ENCODE assay signal across 20 cellular contexts in the genomic region with DNA sequence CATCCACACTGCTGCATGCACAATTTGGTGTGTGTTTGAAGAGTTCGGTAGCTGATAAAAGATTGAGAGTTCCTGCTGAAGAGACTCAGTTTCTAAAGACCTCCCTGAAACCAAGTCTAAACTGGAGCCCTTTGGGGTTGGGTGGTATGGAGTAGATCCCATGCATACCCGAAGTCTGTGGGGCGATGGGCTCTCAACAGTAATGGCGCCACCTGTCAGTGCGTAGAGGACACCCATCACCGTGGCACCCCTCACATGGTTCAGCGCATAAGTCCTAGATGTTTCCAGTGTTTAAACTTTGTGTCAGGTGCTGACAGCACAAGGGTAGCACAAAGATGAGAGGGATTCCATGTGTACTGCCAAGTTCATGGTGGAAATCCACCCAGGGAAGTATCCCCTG.
DNase-seq lines count a peak whose midpoint lies in the region; ATAC-seq and TF ChIP-seq lines count a peak whose summit lies in the region.
"Had no signal": no experiment of that assay in that cellular context is flagged by ENCODE, and none has a peak within 500 bp of the region (broad histone marks: within the 10 kb centered on the region; RNA-seq: fewer than 3 reads in every experiment).

No MANE protein-coding gene starts in this region.

- H3K18ac ChIP-seq in trophoblast cell (ENCODE audit: low read length) = no peak overlapping the region

- no peak overlapping the region for H4K12ac ChIP-seq in trophoblast cell (ENCODE audit: low read depth, low read length)

- H3K27ac Mint-ChIP-seq in activated B cell treated with CpG ODN at 0.5 μM for 24 hours = peak overlapping the region; percentile 82
- peak overlapping the region in 5 of 6 donors; percentile 85 to 96 (median 89) for H3K27ac Mint-ChIP-seq in naive B cell
- no peak overlapping the region for H3K27ac Mint-ChIP-seq in CD14-positive monocyte

- H3K36me3 Mint-ChIP-seq in activated B cell treated with CpG ODN at 0.5 μM for 24 hours (ENCODE audit: low read depth) (peaks cover 27% of the 10 kb centered on the region), naive B cell (peaks cover under 1 to 8% of the 10 kb centered on the region in 2 donors), CD14-positive monocyte (no peaks in the 10 kb centered on the region)

- no peak overlapping the region for H3K4ac ChIP-seq in trophoblast cell (ENCODE audit: low read depth, low read length)

- H3K23ac ChIP-seq in trophoblast cell (ENCODE audit: low read length) = no peak overlapping the region

- H3K4me2 ChIP-seq in DND-41 (ENCODE audit: insufficient read depth, low read length) (no peak overlapping the region), Loucy (ENCODE audit: low read depth, low read length, poor library complexity, severe bottlenecking) (no peak overlapping the region), trophoblast cell (ENCODE audit: low read length) (no peak overlapping the region)
- H3K4me2 ChIP-seq: PC-9 had no signal

- intact Hi-C loops in activated B cell treated with CpG ODN at 0.5 μM for 24 hours (cut with micrococcal nuclease) (no loop called here), CD14-positive monocyte (cut with micrococcal nuclease) (no loop called here), transverse colon (cut with DNase I; ENCODE audit: low total_unique reads) (no loop called here)

- WGBS in trophoblast cell (ENCODE audit: extremely low coverage, insufficient coverage, insufficient read length) = no CpG with 5 or more reads among the region's 7 CpGs
- WGBS in transverse colon (ENCODE audit: low coverage in 1 of 2), 2 donors = 96% methylated on average over 7 of the region's 7 CpGs; no CpG with 5 or more reads in 1 of the 2 donors

- TF ChIP-seq POLR2A in transverse colon (IDR thresholded peaks at IDR 0.05) = no peak

- no peak overlapping the region for H2BK5ac ChIP-seq in trophoblast cell (ENCODE audit: low read depth, low read length, poor library complexity)

- in situ Hi-C loops in transverse colon (cut with MboI; ENCODE audit: low pct_ligation_motif_present in 1 of 4, low pct_unique_long_range_greater_than_20kb in 1 of 4, low sequenced_read_pairs in 3 of 4) = no loop called here

- H4K20me1 ChIP-seq in DND-41 (ENCODE audit: insufficient read depth, low read length) = no peaks in the 10 kb centered on the region
- no peaks in the 10 kb centered on the region for H4K20me1 ChIP-seq in Loucy (ENCODE audit: insufficient read depth, low read length, poor library complexity, severe bottlenecking)

- H2BK120ac ChIP-seq in trophoblast cell (ENCODE audit: insufficient read depth, low read length, poor library complexity) = no peak overlapping the region

- H3K4me1 Mint-ChIP-seq in activated B cell treated with CpG ODN at 0.5 μM for 24 hours (peaks cover 37% of the 10 kb centered on the region), naive B cell (peaks cover 24 to 62% (median 32%) of the 10 kb centered on the region in 3 donors), CD14-positive monocyte (no peaks in the 10 kb centered on the region)

- H2BK12ac ChIP-seq in trophoblast cell (ENCODE audit: low read length) = no peak overlapping the region

- CTCF ChIA-PET in activated B cell treated with CpG ODN at 0.5 μM for 24 hours (lab: Charles Lee) = interaction anchor here (2.2 kb wide), 1 partner anchor 86 kb away, joined by 13 read pairs; a partner anchor contains a TSS

- ATAC-seq in DND-41 (ENCODE audit: insufficient read depth, low read depth) (no peak; the same call in 2 of the 3 replicates), activated B cell treated with CpG ODN at 0.5 μM for 24 hours (ENCODE audit: low read depth) (no peak), naive B cell (ENCODE audit: low read depth in 2 of 2) (no peak), HG03045 (IDR thresholded peaks at IDR 0.05; ENCODE audit: unreplicated experiment) (no peak)
- ATAC-seq: GM12878 had no signal

- H3K27me3 Mint-ChIP-seq in activated B cell treated with CpG ODN at 0.5 μM for 24 hours (no peaks in the 10 kb centered on the region), naive B cell (no peaks in the 10 kb centered on the region), CD14-positive monocyte (ENCODE audit: low read depth in 3 of 3) (peaks cover 2 to 10% (median 7%) of the 10 kb centered on the region in 3 donors)
- H3K27me3 Mint-ChIP-seq: CD4-positive, alpha-beta memory T cell had no signal

- TF ChIP-seq CTCF in DND-41 (IDR thresholded peaks at IDR 0.05; ENCODE audit: borderline replicate concordance, extremely low read depth, low read length, poor library complexity, severe bottlenecking) (peak; percentile 25), Loucy (conservative IDR thresholded peaks at IDR 0.05; ENCODE audit: low read length) (0 out of 2 replicates have a peak, but pooled peaks have one; percentile 9), activated B cell treated with CpG ODN at 0.5 μM for 24 hours (IDR thresholded peaks at IDR 0.05) (no peak), CD14-positive monocyte (IDR thresholded peaks at IDR 0.05) (no peak), transverse colon (IDR thresholded peaks at IDR 0.05) (no peak)

- no peak overlapping the region for H3K4me3 Mint-ChIP-seq in activated B cell treated with CpG ODN at 0.5 μM for 24 hours
- peak overlapping the region in 2 of 8 donors; percentile 29 to 30 for H3K4me3 Mint-ChIP-seq in naive B cell
- H3K4me3 Mint-ChIP-seq in CD14-positive monocyte = no peak overlapping the region
- H3K4me3 Mint-ChIP-seq: CD4-positive, alpha-beta memory T cell had no signal

- H3K27me3 ChIP-seq in DND-41 (ENCODE audit: insufficient read depth, low read length, poor library complexity) = no peaks in the 10 kb centered on the region
- no peaks in the 10 kb centered on the region for H3K27me3 ChIP-seq in Loucy (ENCODE audit: insufficient read depth, low read length, poor library complexity, severe bottlenecking)
- H3K27me3 ChIP-seq in trophoblast cell (ENCODE audit: insufficient read depth, low read length) = no peaks in the 10 kb centered on the region
- no peaks in the 10 kb centered on the region for H3K27me3 ChIP-seq in transverse colon

- H3K4me3 ChIP-seq in DND-41 (ENCODE audit: low read depth in 1 of 2, low read length in 2 of 2) = no peak overlapping the region
- H3K4me3 ChIP-seq in Loucy (ENCODE audit: low read length, poor library complexity, severe bottlenecking) = no peak overlapping the region
- H3K4me3 ChIP-seq in trophoblast cell (ENCODE audit: low read depth, low read length) = no peak overlapping the region
- H3K4me3 ChIP-seq in transverse colon = no peak overlapping the region
- H3K4me3 ChIP-seq: GM12878, PC-9 had no signal

- no peak overlapping the region for H3K9ac ChIP-seq in DND-41 (ENCODE audit: low read depth, low read length)
- H3K9ac ChIP-seq in Loucy (ENCODE audit: low read depth, low read length, poor library complexity, severe bottlenecking) = no peak overlapping the region
- no peak overlapping the region for H3K9ac ChIP-seq in trophoblast cell (ENCODE audit: low read length)

- no peak overlapping the region for H4K91ac ChIP-seq in trophoblast cell (ENCODE audit: low read depth, low read length)

- H3F3A ChIP-seq in Loucy (ENCODE audit: low read depth) = no peaks in the 10 kb centered on the region

- H3K79me1 ChIP-seq in trophoblast cell (ENCODE audit: low read length) = peaks cover 2% of the 10 kb centered on the region

- H3K9me3 Mint-ChIP-seq in activated B cell treated with CpG ODN at 0.5 μM for 24 hours = no peaks in the 10 kb centered on the region
- H3K9me3 Mint-ChIP-seq in naive B cell = no peaks in the 10 kb centered on the region
- H3K9me3 Mint-ChIP-seq in CD14-positive monocyte = no peaks in the 10 kb centered on the region
- H3K9me3 Mint-ChIP-seq: CD4-positive, alpha-beta memory T cell had no signal

- POLR2A ChIA-PET in activated B cell treated with CpG ODN at 0.5 μM for 24 hours (lab: Charles Lee) = interaction anchor here (0.6 to 3.6 kb wide), 4 partner anchors 8 to 583 kb away, joined by 4 to 41 read pairs (median 8); no protein-coding TSS in a partner anchor

- no peak overlapping the region for H2AK5ac ChIP-seq in trophoblast cell (ENCODE audit: low read length)

- no peak overlapping the region for H4K8ac ChIP-seq in trophoblast cell (ENCODE audit: low read depth, low read length)

- H3K79me2 ChIP-seq in DND-41 (ENCODE audit: insufficient read depth, low read length) (no peaks in the 10 kb centered on the region), Loucy (ENCODE audit: insufficient read depth, low read length) (no peaks in the 10 kb centered on the region), trophoblast cell (ENCODE audit: control insufficient read depth, insufficient read depth, low read length, poor library complexity) (no peaks in the 10 kb centered on the region)

- H3K9me3 ChIP-seq in DND-41 (ENCODE audit: insufficient read depth, low read length, severe bottlenecking) = no peaks in the 10 kb centered on the region
- no peaks in the 10 kb centered on the region for H3K9me3 ChIP-seq in Loucy (ENCODE audit: insufficient read depth, low read depth, low read length)
- H3K9me3 ChIP-seq in trophoblast cell (ENCODE audit: insufficient read depth, low read depth, low read length) = no peaks in the 10 kb centered on the region
- H3K9me3 ChIP-seq in transverse colon = no peaks in the 10 kb centered on the region

- no peak overlapping the region for H3K27ac ChIP-seq in DND-41 (ENCODE audit: low read length)
- no peak overlapping the region for H3K27ac ChIP-seq in trophoblast cell (ENCODE audit: low read depth, low read length)
- H3K27ac ChIP-seq in transverse colon = no peak overlapping the region
- H3K27ac ChIP-seq: PC-9, RWPE1 had no signal

- H3K36me3 ChIP-seq in DND-41 (ENCODE audit: insufficient read depth, low read length) (peaks cover 65% of the 10 kb centered on the region), Loucy (ENCODE audit: insufficient read depth, low read length) (peaks cover 25% of the 10 kb centered on the region), trophoblast cell (ENCODE audit: control insufficient read depth in 1 of 2, insufficient read depth in 2 of 2, low read length in 2 of 2) (peaks cover 19 to 25% of the 10 kb centered on the region in 2 experiments), transverse colon (peaks cover 0 to 26% (median 12%) of the 10 kb centered on the region in 4 donors)

- H2AFZ ChIP-seq in DND-41 (ENCODE audit: low read depth, low read length) = no peak overlapping the region
- H2AFZ ChIP-seq in Loucy (ENCODE audit: low read length) = no peak overlapping the region
- no peak overlapping the region for H2AFZ ChIP-seq in trophoblast cell (ENCODE audit: insufficient read depth, low read length, poor library complexity)
- H2AFZ ChIP-seq: PC-9 had no signal

- H3K14ac ChIP-seq in trophoblast cell (ENCODE audit: low read length) = no peak overlapping the region

- no peak for TF ChIP-seq EP300 in transverse colon (IDR thresholded peaks at IDR 0.05; ENCODE audit: low read depth)

- H3K9me2 ChIP-seq in Loucy (replicated peaks; ENCODE audit: low read depth, low read length) = no peaks in the 10 kb centered on the region

- DNase-seq in DND-41 = no peak
- DNase-seq in activated B cell treated with CpG ODN at 0.5 μM for 24 hours = no peak
- DNase-seq in naive B cell = no peak
- no peak for DNase-seq in trophoblast cell
- no peak for DNase-seq in CD14-positive monocyte (ENCODE audit: low spot score)
- DNase-seq in transverse colon = no peak
- DNase-seq: CD4-positive, alpha-beta memory T cell; DMS153; EL; IMR-90; MM.1S; NCI-H1105; NCI-H2081 treated with DMSO at 0.1 percent for 48 hours; NCI-H510A treated with DMSO at 0.1 percent for 48 hours; NCI-H774; PC-9 had no signal

- H3K4me1 ChIP-seq in DND-41 (ENCODE audit: insufficient read depth, low read length) (no peaks in the 10 kb centered on the region), Loucy (ENCODE audit: insufficient read depth, low read length, poor library complexity, severe bottlenecking) (no peaks in the 10 kb centered on the region), trophoblast cell (ENCODE audit: control insufficient read depth in 1 of 2, insufficient read depth in 2 of 2, low read length in 2 of 2) (peaks cover 4 to 5% of the 10 kb centered on the region in 2 experiments), transverse colon (no peaks in the 10 kb centered on the region)

Comparison
In these comparisons a context has a peak if more than half of its experiments do, and no peak if none do; other contexts are left out.
1. CTCF ChIP-seq: peak in DND-41 (single experiment) and Loucy (single experiment); none in activated B cell treated with CpG ODN at 0.5 μM for 24 hours (single experiment), CD14-positive monocyte (single experiment) and transverse colon (0 of 5).
2. H3K27ac Mint-ChIP-seq: peak in activated B cell treated with CpG ODN at 0.5 μM for 24 hours (single experiment) and naive B cell (5 of 6); none in CD14-positive monocyte (0 of 7).